ENCODE assay signal across 9 cellular contexts in genomic region chr17:27544350-27545131, GRCh38.
DNase-seq lines count a peak whose midpoint lies in the region; ATAC-seq and TF ChIP-seq lines count a peak whose summit lies in the region.
"Had no signal": no experiment of that assay in that cellular context is flagged by ENCODE, and none has a peak within 500 bp of the region (broad histone marks: within the 10 kb centered on the region; RNA-seq: fewer than 3 reads in every experiment).

No MANE protein-coding gene starts in this region.

- H3K4me1 ChIP-seq in BE2C, result no peaks in the 10 kb centered on the region

- ATAC-seq in GM18873 (IDR thresholded peaks at IDR 0.05; ENCODE audit: low FRiP score, unreplicated experiment) (peak; percentile 87), HG02885 (IDR thresholded peaks at IDR 0.05; ENCODE audit: poor library complexity, unreplicated experiment) (peak; percentile 85)

- TF ChIP-seq CTCF in BE2C (IDR thresholded peaks at IDR 0.05; ENCODE audit: low read depth, low read length), result no peak

- H3K4me3 Mint-ChIP-seq in stimulated activated naive CD8-positive, alpha-beta T cell treated with anti-CD3 and anti-CD28 coated beads, Interleukin-15, Interleukin-2, amounts not matched to agents 100 ng/mL and 50 ng/mL, for 24 hours, result peak overlapping the region; percentile 75
- H3K4me3 Mint-ChIP-seq: nephron had no signal

- no peak overlapping the region for H3K4me3 ChIP-seq in BE2C (ENCODE audit: low read depth, low read length)
- no peak overlapping the region for H3K4me3 ChIP-seq in MG63

- H3K9me3 ChIP-seq in BE2C (no peaks in the 10 kb centered on the region), MG63 (no peaks in the 10 kb centered on the region)

- peak overlapping the region; percentile 99 for H3K27ac Mint-ChIP-seq in stimulated activated naive CD8-positive, alpha-beta T cell treated with anti-CD3 and anti-CD28 coated beads, Interleukin-15, Interleukin-2, amounts not matched to agents 100 ng/mL and 50 ng/mL, for 24 hours

- no peaks in the 10 kb centered on the region for H3K27me3 ChIP-seq in BE2C
- no peaks in the 10 kb centered on the region for H3K27me3 ChIP-seq in MG63

- H3K27me3 Mint-ChIP-seq in stimulated activated naive CD8-positive, alpha-beta T cell treated with anti-CD3 and anti-CD28 coated beads, Interleukin-15, Interleukin-2, amounts not matched to agents 100 ng/mL and 50 ng/mL, for 24 hours, result peaks cover 4% of the 10 kb centered on the region

- peaks cover 83% of the 10 kb centered on the region for H3K4me1 Mint-ChIP-seq in stimulated activated naive CD8-positive, alpha-beta T cell treated with anti-CD3 and anti-CD28 coated beads, Interleukin-15, Interleukin-2, amounts not matched to agents 100 ng/mL and 50 ng/mL, for 24 hours (ENCODE audit: low read depth)

- H3K36me3 ChIP-seq in BE2C (no peaks in the 10 kb centered on the region), MG63 (no peaks in the 10 kb centered on the region)

- peaks cover 4% of the 10 kb centered on the region for H3K36me3 Mint-ChIP-seq in stimulated activated naive CD8-positive, alpha-beta T cell treated with anti-CD3 and anti-CD28 coated beads, Interleukin-15, Interleukin-2, amounts not matched to agents 100 ng/mL and 50 ng/mL, for 24 hours (ENCODE audit: low read depth)

- H3K9me3 Mint-ChIP-seq in stimulated activated naive CD8-positive, alpha-beta T cell treated with anti-CD3 and anti-CD28 coated beads, Interleukin-15, Interleukin-2, amounts not matched to agents 100 ng/mL and 50 ng/mL, for 24 hours, result no peaks in the 10 kb centered on the region
- H3K9me3 Mint-ChIP-seq: nephron had no signal

- DNase-seq in OCI-M1 (lab: John Stamatoyannopoulos, UW), result peak; percentile 99
- DNase-seq in astrocyte of the hippocampus (ENCODE audit: low read depth, low spot score), result peak; percentile 69
- DNase-seq in BE2C, result no peak
- no peak for DNase-seq in NCI-H1694 (lab: John Stamatoyannopoulos, UW)
- no peak for DNase-seq in MG63

Comparison
In these comparisons a context has a peak if more than half of its experiments do, and no peak if none do; other contexts are left out.
1. DNase-seq: peak in OCI-M1 (single experiment) and astrocyte of the hippocampus (single experiment); none in BE2C (single experiment), NCI-H1694 (single experiment) and MG63 (single experiment).